Comparison of ENCODE assay signal across 1 cellular context in the genomic region with DNA sequence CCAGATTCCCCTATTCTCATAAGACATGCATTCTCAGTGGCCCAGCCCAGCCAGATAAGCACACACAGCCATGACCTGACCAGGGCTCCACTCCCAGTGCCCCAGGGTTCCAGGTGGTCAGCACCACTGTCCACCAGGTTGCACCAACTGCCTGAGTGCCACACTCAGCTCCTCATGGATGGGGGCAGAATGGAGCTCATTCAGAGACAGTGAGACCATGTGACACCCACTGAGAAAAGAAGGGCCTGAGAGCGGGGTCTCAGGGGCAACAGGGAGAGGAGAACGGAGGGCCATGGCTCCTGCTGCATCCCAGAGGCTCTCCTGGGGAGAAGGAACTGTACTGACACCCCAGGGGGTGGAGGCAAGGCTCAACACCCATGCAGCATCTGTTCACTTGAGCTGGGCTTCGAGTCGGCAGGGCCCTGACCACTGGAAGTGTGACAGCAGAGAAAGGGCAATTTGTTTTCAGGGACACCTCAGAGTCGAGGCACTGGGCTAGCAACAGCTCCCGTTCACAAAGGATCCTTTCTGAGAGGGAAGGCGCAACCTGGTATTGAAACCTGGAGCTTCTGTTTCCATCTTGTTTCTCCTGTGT.
TF ChIP-seq lines count a peak whose summit lies in the region.

No MANE protein-coding gene starts in this region.

TF ChIP-seq in GM12878, 131 proteins besides CTCF, POLR2A, EP300 and RAD21:
- TF ChIP-seq EGR1 (IDR thresholded peaks at IDR 0.05; ENCODE audit: borderline replicate concordance in 1 of 2, low read depth in 2 of 2, low read length in 2 of 2) (no peak), SMC3 (IDR thresholded peaks at IDR 0.05; ENCODE audit: borderline replicate concordance, low read length) (no peak), HDGF (IDR thresholded peaks at IDR 0.05) (no peak), GABPA (IDR thresholded peaks at IDR 0.05; ENCODE audit: low read depth) (no peak), RFX5 (IDR thresholded peaks at IDR 0.05; ENCODE audit: low read depth, low read length) (no peak), YY1 (IDR thresholded peaks at IDR 0.05; ENCODE audit: low read depth, low read length) (no peak), IRF4 (IDR thresholded peaks at IDR 0.05; ENCODE audit: low read depth, low read length) (no peak), CHD1 (IDR thresholded peaks at IDR 0.05; ENCODE audit: low read depth, low read length) (no peak), ZNF217 (IDR thresholded peaks at IDR 0.05) (no peak), FOXM1 (IDR thresholded peaks at IDR 0.05; ENCODE audit: low read depth, low read length) (no peak), SP1 (IDR thresholded peaks at IDR 0.05; ENCODE audit: low read depth, low read length) (no peak), CEBPB (IDR thresholded peaks at IDR 0.05; ENCODE audit: borderline replicate concordance in 1 of 2, low read depth in 2 of 2, low read length in 2 of 2) (no peak), KAT2A (conservative IDR thresholded peaks at IDR 0.05; ENCODE audit: control insufficient read depth, low read depth, low read length) (no peak), CHD2 (IDR thresholded peaks at IDR 0.05; ENCODE audit: borderline replicate concordance, low read depth, low read length) (no peak)
- TF ChIP-seq, protein P1, sequence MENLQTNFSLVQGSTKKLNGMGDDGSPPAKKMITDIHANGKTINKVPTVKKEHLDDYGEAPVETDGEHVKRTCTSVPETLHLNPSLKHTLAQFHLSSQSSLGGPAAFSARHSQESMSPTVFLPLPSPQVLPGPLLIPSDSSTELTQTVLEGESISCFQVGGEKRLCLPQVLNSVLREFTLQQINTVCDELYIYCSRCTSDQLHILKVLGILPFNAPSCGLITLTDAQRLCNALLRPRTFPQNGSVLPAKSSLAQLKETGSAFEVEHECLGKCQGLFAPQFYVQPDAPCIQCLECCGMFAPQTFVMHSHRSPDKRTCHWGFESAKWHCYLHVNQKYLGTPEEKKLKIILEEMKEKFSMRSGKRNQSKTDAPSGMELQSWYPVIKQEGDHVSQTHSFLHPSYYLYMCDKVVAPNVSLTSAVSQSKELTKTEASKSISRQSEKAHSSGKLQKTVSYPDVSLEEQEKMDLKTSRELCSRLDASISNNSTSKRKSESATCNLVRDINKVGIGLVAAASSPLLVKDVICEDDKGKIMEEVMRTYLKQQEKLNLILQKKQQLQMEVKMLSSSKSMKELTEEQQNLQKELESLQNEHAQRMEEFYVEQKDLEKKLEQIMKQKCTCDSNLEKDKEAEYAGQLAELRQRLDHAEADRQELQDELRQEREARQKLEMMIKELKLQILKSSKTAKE (IDR thresholded peaks at IDR 0.05; ENCODE audit: low read depth, poor library complexity, severe bottlenecking) = no peak
- TF ChIP-seq, protein P2, sequence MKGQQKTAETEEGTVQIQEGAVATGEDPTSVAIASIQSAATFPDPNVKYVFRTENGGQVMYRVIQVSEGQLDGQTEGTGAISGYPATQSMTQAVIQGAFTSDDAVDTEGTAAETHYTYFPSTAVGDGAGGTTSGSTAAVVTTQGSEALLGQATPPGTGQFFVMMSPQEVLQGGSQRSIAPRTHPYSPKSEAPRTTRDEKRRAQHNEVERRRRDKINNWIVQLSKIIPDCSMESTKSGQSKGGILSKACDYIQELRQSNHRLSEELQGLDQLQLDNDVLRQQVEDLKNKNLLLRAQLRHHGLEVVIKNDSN (IDR thresholded peaks at IDR 0.05; ENCODE audit: borderline replicate concordance, extremely low read length, insufficient read depth, low read depth, low read length) = no peak
- TF ChIP-seq, protein P3, sequence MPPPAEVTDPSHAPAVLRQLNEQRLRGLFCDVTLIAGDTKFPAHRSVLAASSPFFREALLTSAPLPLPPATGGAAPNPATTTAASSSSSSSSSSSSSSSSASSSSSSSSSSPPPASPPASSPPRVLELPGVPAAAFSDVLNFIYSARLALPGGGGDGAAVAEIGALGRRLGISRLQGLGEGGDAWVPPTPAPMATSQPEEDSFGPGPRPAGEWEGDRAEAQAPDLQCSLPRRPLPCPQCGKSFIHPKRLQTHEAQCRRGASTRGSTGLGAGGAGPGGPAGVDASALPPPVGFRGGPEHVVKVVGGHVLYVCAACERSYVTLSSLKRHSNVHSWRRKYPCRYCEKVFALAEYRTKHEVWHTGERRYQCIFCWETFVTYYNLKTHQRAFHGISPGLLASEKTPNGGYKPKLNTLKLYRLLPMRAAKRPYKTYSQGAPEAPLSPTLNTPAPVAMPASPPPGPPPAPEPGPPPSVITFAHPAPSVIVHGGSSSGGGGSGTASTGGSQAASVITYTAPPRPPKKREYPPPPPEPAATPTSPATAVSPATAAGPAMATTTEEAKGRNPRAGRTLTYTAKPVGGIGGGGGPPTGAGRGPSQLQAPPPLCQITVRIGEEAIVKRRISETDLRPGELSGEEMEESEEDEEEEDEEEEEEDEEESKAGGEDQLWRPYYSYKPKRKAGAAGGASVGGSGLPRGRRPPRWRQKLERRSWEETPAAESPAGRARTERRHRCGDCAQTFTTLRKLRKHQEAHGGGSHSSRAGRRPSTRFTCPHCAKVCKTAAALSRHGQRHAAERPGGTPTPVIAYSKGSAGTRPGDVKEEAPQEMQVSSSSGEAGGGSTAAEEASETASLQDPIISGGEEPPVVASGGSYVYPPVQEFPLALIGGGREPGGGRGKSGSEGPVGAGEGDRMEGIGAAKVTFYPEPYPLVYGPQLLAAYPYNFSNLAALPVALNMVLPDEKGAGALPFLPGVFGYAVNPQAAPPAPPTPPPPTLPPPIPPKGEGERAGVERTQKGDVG (CRISPR knock-in tag; IDR thresholded peaks at IDR 0.05) = no peak
- TF ChIP-seq, protein P4, sequence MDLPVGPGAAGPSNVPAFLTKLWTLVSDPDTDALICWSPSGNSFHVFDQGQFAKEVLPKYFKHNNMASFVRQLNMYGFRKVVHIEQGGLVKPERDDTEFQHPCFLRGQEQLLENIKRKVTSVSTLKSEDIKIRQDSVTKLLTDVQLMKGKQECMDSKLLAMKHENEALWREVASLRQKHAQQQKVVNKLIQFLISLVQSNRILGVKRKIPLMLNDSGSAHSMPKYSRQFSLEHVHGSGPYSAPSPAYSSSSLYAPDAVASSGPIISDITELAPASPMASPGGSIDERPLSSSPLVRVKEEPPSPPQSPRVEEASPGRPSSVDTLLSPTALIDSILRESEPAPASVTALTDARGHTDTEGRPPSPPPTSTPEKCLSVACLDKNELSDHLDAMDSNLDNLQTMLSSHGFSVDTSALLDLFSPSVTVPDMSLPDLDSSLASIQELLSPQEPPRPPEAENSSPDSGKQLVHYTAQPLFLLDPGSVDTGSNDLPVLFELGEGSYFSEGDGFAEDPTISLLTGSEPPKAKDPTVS (IDR thresholded peaks at IDR 0.05; ENCODE audit: low read depth, low read length) = no peak
